Comparison of ENCODE assay signal across 12 cellular contexts in genomic region chr5:134626369-134627014, GRCh38. TPM values are rescaled to one million over a fixed set of nuclear protein-coding genes. Genes with fewer than 3 reads are reported as not detected.
A peak's percentile ranks its signal among the peaks of the same experiment; 100 is the strongest.
DNase-seq lines count a peak whose midpoint lies in the region; ATAC-seq, FAIRE-seq and TF ChIP-seq lines count a peak whose summit lies in the region.
"Had no signal": no experiment of that assay in that cellular context is flagged by ENCODE, and none has a peak within 500 bp of the region (broad histone marks: within the 10 kb centered on the region; RNA-seq: fewer than 3 reads in every experiment).

No MANE protein-coding gene starts in this region.

- intact Hi-C loops in kidney (cut with DNase I) = no loop called here

- DNase-seq in activated naive CD8-positive, alpha-beta T cell treated with anti-CD3 and anti-CD28 coated beads for 36 hours = no peak
- DNase-seq in activated naive CD8-positive, alpha-beta T cell treated with anti-CD3 and anti-CD28 coated beads, Interleukin-2, amount 50 U/mL, for 24 hours = no peak
- peak; percentile 90 for DNase-seq in amniotic epithelial cell (ENCODE audit: low read depth)
- DNase-seq in kidney = no peak
- no peak for DNase-seq in suprapubic skin (ENCODE audit: low spot score in 2 of 2)
- no peak for DNase-seq in HAP-1 (ENCODE audit: low spot score in 2 of 2)
- DNase-seq: activated effector memory CD4-positive, alpha-beta T cell treated with anti-CD3 and anti-CD28 coated beads, Interleukin-2, amount 50 U/mL, for 16 hours; AML-193; NCI-H226 had no signal

- peaks cover 18% of the 10 kb centered on the region for H3K4me1 Mint-ChIP-seq in activated naive CD8-positive, alpha-beta T cell treated with anti-CD3 and anti-CD28 coated beads for 36 hours
- H3K4me1 Mint-ChIP-seq in activated naive CD8-positive, alpha-beta T cell treated with anti-CD3 and anti-CD28 coated beads, Interleukin-2, amount 50 U/mL, for 24 hours = peaks cover 19% of the 10 kb centered on the region

- FAIRE-seq in kidney (lab: Jason Lieb, UNC) = peak; percentile 86
- FAIRE-seq: endometrium had no signal

- H3K36me3 Mint-ChIP-seq in activated naive CD8-positive, alpha-beta T cell treated with anti-CD3 and anti-CD28 coated beads for 36 hours = peaks cover 5% of the 10 kb centered on the region
- peaks cover 18% of the 10 kb centered on the region for H3K36me3 Mint-ChIP-seq in activated naive CD8-positive, alpha-beta T cell treated with anti-CD3 and anti-CD28 coated beads, Interleukin-2, amount 50 U/mL, for 24 hours (ENCODE audit: low read depth)

- peak overlapping the region; percentile 67 to 69 for H3K27ac ChIP-seq in kidney (ENCODE audit: low read depth in 2 of 2, low read length in 2 of 2)
- H3K27ac ChIP-seq in suprapubic skin = peak overlapping the region; percentile 32

- H3K4me3 ChIP-seq in kidney (ENCODE audit: low read length in 2 of 2) (peak overlapping the region in 1 of 2 donors; percentile 37), suprapubic skin (no peak overlapping the region), HAP-1 (no peak overlapping the region)

- no peaks in the 10 kb centered on the region for H3K27me3 ChIP-seq in suprapubic skin
- no peaks in the 10 kb centered on the region for H3K27me3 ChIP-seq in HAP-1 (ENCODE audit: low read depth)

- H3K4me3 Mint-ChIP-seq in activated naive CD8-positive, alpha-beta T cell treated with anti-CD3 and anti-CD28 coated beads for 36 hours = no peak overlapping the region
- H3K4me3 Mint-ChIP-seq in activated naive CD8-positive, alpha-beta T cell treated with anti-CD3 and anti-CD28 coated beads, Interleukin-2, amount 50 U/mL, for 24 hours = no peak overlapping the region

- peak overlapping the region; percentile 22 for H3K27ac Mint-ChIP-seq in activated naive CD8-positive, alpha-beta T cell treated with anti-CD3 and anti-CD28 coated beads for 36 hours
- no peak overlapping the region for H3K27ac Mint-ChIP-seq in activated naive CD8-positive, alpha-beta T cell treated with anti-CD3 and anti-CD28 coated beads, Interleukin-2, amount 50 U/mL, for 24 hours

- peaks cover 8 to 13% of the 10 kb centered on the region in 2 donors for H3K4me1 ChIP-seq in kidney (ENCODE audit: control insufficient read depth in 1 of 2, insufficient read depth in 1 of 2, low read depth in 1 of 2, low read length in 2 of 2)
- peaks cover 13% of the 10 kb centered on the region for H3K4me1 ChIP-seq in suprapubic skin
- H3K4me1 ChIP-seq in HAP-1 = peaks cover 3% of the 10 kb centered on the region; the same call in 1 of the 2 replicates

- no peaks in the 10 kb centered on the region for H3K9me3 Mint-ChIP-seq in activated naive CD8-positive, alpha-beta T cell treated with anti-CD3 and anti-CD28 coated beads for 36 hours
- H3K9me3 Mint-ChIP-seq in activated naive CD8-positive, alpha-beta T cell treated with anti-CD3 and anti-CD28 coated beads, Interleukin-2, amount 50 U/mL, for 24 hours = no peaks in the 10 kb centered on the region

- ATAC-seq in activated naive CD8-positive, alpha-beta T cell treated with anti-CD3 and anti-CD28 coated beads, Interleukin-2, amount 50 U/mL, for 24 hours = no peak
- no peak for ATAC-seq in HG02588 (IDR thresholded peaks at IDR 0.05; ENCODE audit: unreplicated experiment)
- ATAC-seq in GM19328 (IDR thresholded peaks at IDR 0.05; ENCODE audit: unreplicated experiment) = no peak

- WGBS in suprapubic skin = 52% methylated on average over 2 of the region's 2 CpGs

- peak overlapping the region in 1 of 2 donors; percentile 69 for H3K9ac ChIP-seq in kidney (ENCODE audit: low read length in 2 of 2)

- TF ChIP-seq POLR2A in suprapubic skin (IDR thresholded peaks at IDR 0.05) = no peak

- TF ChIP-seq CTCF in kidney (IDR thresholded peaks at IDR 0.05; ENCODE audit: borderline replicate concordance, extremely low read depth, insufficient read depth) (no peak), suprapubic skin (IDR thresholded peaks at IDR 0.05) (no peak)

- H3K27me3 Mint-ChIP-seq in activated naive CD8-positive, alpha-beta T cell treated with anti-CD3 and anti-CD28 coated beads for 36 hours = no peaks in the 10 kb centered on the region
- H3K27me3 Mint-ChIP-seq in activated naive CD8-positive, alpha-beta T cell treated with anti-CD3 and anti-CD28 coated beads, Interleukin-2, amount 50 U/mL, for 24 hours = no peaks in the 10 kb centered on the region

- TF ChIP-seq EP300 in suprapubic skin (IDR thresholded peaks at IDR 0.05) = no peak

- in situ Hi-C loops in HAP-1 (cut with MboI; ENCODE audit: low sequenced_read_pairs) = no loop called here

- no peaks in the 10 kb centered on the region for H3K9me3 ChIP-seq in kidney (ENCODE audit: control insufficient read depth in 1 of 2, low read length in 2 of 2)
- no peaks in the 10 kb centered on the region for H3K9me3 ChIP-seq in suprapubic skin
- H3K9me3 ChIP-seq in HAP-1 = no peaks in the 10 kb centered on the region

- H3K36me3 ChIP-seq in kidney (ENCODE audit: control insufficient read depth in 1 of 2, insufficient read depth in 2 of 2, low read length in 2 of 2) (peaks cover 0 to 4% of the 10 kb centered on the region in 2 donors), suprapubic skin (peaks cover 23% of the 10 kb centered on the region), HAP-1 (replicated peaks) (peaks cover 16% of the 10 kb centered on the region)

RNA-seq across cellular contexts. Expression of gene SAR1B, which starts 6.1 kb away (rescaled TPM):
- 10 to 100 TPM; 50.0 to 54.2 TPM for total RNA-seq in activated naive CD8-positive, alpha-beta T cell treated with anti-CD3 and anti-CD28 coated beads for 36 hours
- total RNA-seq in kidney (57.7 TPM), suprapubic skin (10 to 100 TPM; 30.7 to 41.9 (median 34.9) TPM)
- 42.0 TPM for polyA plus RNA-seq in kidney (ENCODE audit: insufficient read depth, low read depth, low replicate concordance)

RNA-seq across cellular contexts. Expression of gene SEC24A, which starts 22.1 kb away (rescaled TPM):
- total RNA-seq in activated naive CD8-positive, alpha-beta T cell treated with anti-CD3 and anti-CD28 coated beads for 36 hours = 10 to 100 TPM; 22.6 to 24.2 TPM
- total RNA-seq in kidney = 21.2 TPM
- polyA plus RNA-seq in kidney (ENCODE audit: insufficient read depth, low read depth, low replicate concordance) = 2.8 TPM
- 10 to 100 TPM; 12.9 to 14.8 (median 13.8) TPM for total RNA-seq in suprapubic skin
